ENCODE assay signal across 8 cellular contexts in genomic region chrX:132217203-132218073, GRCh38. TPM values are rescaled to one million over a fixed set of nuclear protein-coding genes. Genes with fewer than 3 reads are reported as not detected.
DNase-seq lines count a peak whose midpoint lies in the region; ATAC-seq, FAIRE-seq and TF ChIP-seq lines count a peak whose summit lies in the region.

No MANE protein-coding gene starts in this region.

- peaks cover 0 to 13% (median 0%) of the 10 kb centered on the region in 9 donors for H3K27me3 ChIP-seq in heart left ventricle

- TF ChIP-seq POLR2A in GM12891 (IDR thresholded peaks at IDR 0.05; ENCODE audit: low read depth, low read length) (peak; percentile 61; the same call in 1 of the 2 replicates), heart left ventricle (IDR thresholded peaks at IDR 0.05) (no peak)

- no peak for TF ChIP-seq CTCF in heart left ventricle (IDR thresholded peaks at IDR 0.05)

- DNase-seq in GM12891 (ENCODE audit: insufficient read length, low spot score), result peak; percentile 45
- DNase-seq in NCI-H1105 (lab: John Stamatoyannopoulos, UW), result peak; percentile 62
- peak; percentile 60 for DNase-seq in SKM-1 treated with dmso at 0.1 percent for 144 hours (lab: John Stamatoyannopoulos, UW; ENCODE audit: unreplicated experiment)
- DNase-seq in activated naive CD8-positive, alpha-beta T cell treated with anti-CD3 and anti-CD28 coated beads, Interleukin-2, amount 10 ng/mL, durations not matched to agents 7 days and 5 days, result peak; percentile 74
- peak; percentile 57 to 69 (median 67) for DNase-seq in heart left ventricle
- DNase-seq in posterior vena cava (ENCODE audit: low spot score), result peak; percentile 87

- intact Hi-C loops in heart left ventricle (cut with DNase I) (loop anchor here in 6 of 10 donors (2.0 to 10.0 kb wide), 5 partner anchors 45 to 373 kb away; no protein-coding TSS in a partner anchor), posterior vena cava (cut with DNase I) (loop anchor here (10.0 kb wide), 2 partner anchors 113 to 123 kb away; no protein-coding TSS in a partner anchor)

- H3K27me3 Mint-ChIP-seq in activated naive CD8-positive, alpha-beta T cell treated with anti-CD3 and anti-CD28 coated beads, Interleukin-2, amount 10 ng/mL, durations not matched to agents 7 days and 5 days, result no peaks in the 10 kb centered on the region

- H3K4me1 Mint-ChIP-seq in activated naive CD8-positive, alpha-beta T cell treated with anti-CD3 and anti-CD28 coated beads, Interleukin-2, amount 10 ng/mL, durations not matched to agents 7 days and 5 days, result peaks cover 15% of the 10 kb centered on the region

- POLR2A ChIA-PET in activated naive CD8-positive, alpha-beta T cell treated with anti-CD3 and anti-CD28 coated beads, Interleukin-2, amount 10 ng/mL, durations not matched to agents 7 days and 5 days (lab: Charles Lee), result interaction anchor here (1.0 to 1.6 kb wide), 4 partner anchors 125 to 264 kb away, joined by 3 to 5 read pairs (median 4); partner anchors contain the start of gene STK26

- peak; percentile 79 for FAIRE-seq in GM12891 (lab: Jason Lieb, UNC)

- ATAC-seq in HG02678 (IDR thresholded peaks at IDR 0.05; ENCODE audit: unreplicated experiment), result peak; percentile 64
- ATAC-seq in activated naive CD8-positive, alpha-beta T cell treated with anti-CD3 and anti-CD28 coated beads, Interleukin-2, amount 10 ng/mL, durations not matched to agents 7 days and 5 days (ENCODE audit: low read depth), result peak; percentile 75
- ATAC-seq in heart left ventricle, result peak; percentile 36 to 78 (median 74)

- H3K36me3 Mint-ChIP-seq in activated naive CD8-positive, alpha-beta T cell treated with anti-CD3 and anti-CD28 coated beads, Interleukin-2, amount 10 ng/mL, durations not matched to agents 7 days and 5 days, result peaks cover 5% of the 10 kb centered on the region

- H3K4me3 Mint-ChIP-seq in activated naive CD8-positive, alpha-beta T cell treated with anti-CD3 and anti-CD28 coated beads, Interleukin-2, amount 10 ng/mL, durations not matched to agents 7 days and 5 days, result peak overlapping the region; percentile 93

- H3K27ac Mint-ChIP-seq in activated naive CD8-positive, alpha-beta T cell treated with anti-CD3 and anti-CD28 coated beads, Interleukin-2, amount 10 ng/mL, durations not matched to agents 7 days and 5 days, result peak overlapping the region; percentile 91

- no peaks in the 10 kb centered on the region for H3K9me3 ChIP-seq in heart left ventricle

- H3K4me3 ChIP-seq in heart left ventricle (peak overlapping the region; percentile 68 to 98 (median 80)), urinary bladder (ENCODE audit: low read depth, low read length) (peak overlapping the region; percentile 89)

- H3K4me1 ChIP-seq in heart left ventricle, result peaks cover 0 to 40% (median 15%) of the 10 kb centered on the region in 12 donors
- H3K4me1 ChIP-seq in urinary bladder (ENCODE audit: insufficient read depth), result no peaks in the 10 kb centered on the region

- no peaks in the 10 kb centered on the region for H3K9me3 Mint-ChIP-seq in activated naive CD8-positive, alpha-beta T cell treated with anti-CD3 and anti-CD28 coated beads, Interleukin-2, amount 10 ng/mL, durations not matched to agents 7 days and 5 days

- peak overlapping the region; percentile 88 to 99 (median 96) for H3K27ac ChIP-seq in heart left ventricle
- H3K27ac ChIP-seq in urinary bladder (ENCODE audit: low read depth), result peak overlapping the region; percentile 98

- WGBS in heart left ventricle, 4 donors, result 1 to 33% (median 16%) methylated on average over 40 to 74 of the region's 74 CpGs
- WGBS in urinary bladder, result 1% methylated on average over 66 of the region's 74 CpGs

- H3K36me3 ChIP-seq in heart left ventricle (peaks cover 0 to 21% (median 16%) of the 10 kb centered on the region in 9 donors), urinary bladder (ENCODE audit: insufficient read depth) (no peaks in the 10 kb centered on the region)

TF ChIP-seq in GM12891, 5 proteins besides CTCF, POLR2A, EP300 and RAD21:
- TF ChIP-seq TAF1 (IDR thresholded peaks at IDR 0.05; ENCODE audit: low read depth, low read length) (peak; percentile 22; the same call in 1 of the 2 replicates), POU2F2 (IDR thresholded peaks at IDR 0.05; ENCODE audit: low read depth, low read length) (peak; percentile 14; the same call in 1 of the 2 replicates), POLR2AphosphoS5 (IDR thresholded peaks at IDR 0.05; ENCODE audit: low read depth, low read length) (peak; percentile 30; the same call in 1 of the 2 replicates), PAX5 (IDR thresholded peaks at IDR 0.05; ENCODE audit: insufficient read depth, low read length, severe bottlenecking) (no peak), SPI1 (IDR thresholded peaks at IDR 0.05; ENCODE audit: low read depth, low read length) (0 out of 2 replicates have a peak, but pooled peaks have one; percentile 5)

RNA-seq across cellular contexts. Expression of gene RAP2C, which starts 1.8 kb away (rescaled TPM):
- 20.6 TPM for polyA plus RNA-seq in GM12891 (2012; ENCODE audit: low read depth, missing spikeins)
- total RNA-seq in activated naive CD8-positive, alpha-beta T cell treated with anti-CD3 and anti-CD28 coated beads, Interleukin-2, amount 10 ng/mL, durations not matched to agents 7 days and 5 days, result 10 to 100 TPM; 33.1 to 37.5 TPM
- total RNA-seq in heart left ventricle (10 to 100 TPM in 7 of 9 donors, 1 to 10 TPM in 2; 8.2 to 23.6 (median 16.7) TPM), posterior vena cava (10 to 100 TPM; 21.1 to 25.8 TPM), urinary bladder (30.8 TPM)
- polyA plus RNA-seq in heart left ventricle (10 to 100 TPM in 1 of 2 donors, 1 to 10 TPM in 1; 9.0 to 11.4 TPM), urinary bladder (21.9 TPM)

Comparison
In these comparisons a context has a peak if more than half of its experiments do, and no peak if none do; other contexts are left out.
1. Peak in every context shown above with its lines: DNase-seq, ATAC-seq, H3K4me3 ChIP-seq and H3K27ac ChIP-seq.